In the genomic region with DNA sequence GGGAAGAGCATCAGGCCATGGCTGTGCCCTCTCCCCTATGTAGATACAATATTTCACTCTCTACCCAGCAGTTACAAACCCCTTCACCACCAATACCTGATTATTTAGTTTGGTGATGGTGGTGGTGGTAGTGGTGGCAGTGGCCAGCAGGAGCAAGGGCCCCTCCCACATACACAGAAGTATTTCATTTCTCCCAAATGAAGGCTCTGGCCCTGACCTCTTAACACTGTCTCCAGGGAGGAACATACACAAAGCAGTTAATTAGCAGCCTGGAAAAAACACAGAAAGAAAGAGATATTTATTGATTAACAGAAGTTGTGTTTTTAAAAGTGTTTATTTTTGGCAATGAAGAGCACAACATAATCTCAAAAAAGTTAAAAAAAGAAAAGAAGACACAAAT, we compare ENCODE assay signal across 39 cellular contexts.
"Had no signal": no experiment of that assay in that cellular context is flagged by ENCODE, and none has a peak within 500 bp of the region (broad histone marks: within the 10 kb centered on the region; RNA-seq: fewer than 3 reads in every experiment).

No MANE protein-coding gene starts in this region.

- FAIRE-seq: bronchial epithelial cell, TTC549 had no signal

- H3K4me1 Mint-ChIP-seq: brain; central memory CD8-positive, alpha-beta T cell had no signal

- H3K27me3 ChIP-seq: ascending aorta, cardiac muscle cell had no signal

- ATAC-seq: activated CD8-positive, alpha-beta T cell treated with anti-CD3 and anti-CD28 coated beads for 36 hours; activated naive CD8-positive, alpha-beta T cell treated with anti-CD3 and anti-CD28 coated beads, Interleukin-2, amount 50 U/mL, for 24 hours; activated T-cell treated with anti-CD3 and anti-CD28 coated beads, Interleukin-2, amount 50 U/mL, for 4 hours; activated T-cell treated with anti-CD3 and anti-CD28 coated beads, Interleukin-2, amount 50 U/mL, for 72 hours had no signal

- DNase-seq: activated B cell treated with CpG ODN at 0.5 μM for 24 hours; activated CD4-positive, alpha-beta memory T cell treated with anti-CD3 and anti-CD28 coated beads for 36 hours; activated CD4-positive, alpha-beta T cell treated with anti-CD3 and anti-CD28 coated beads for 4 hours; activated CD4-positive, alpha-beta T cell treated with anti-CD3 and anti-CD28 coated beads, Interleukin-2, amount 10 ng/mL, durations not matched to agents 24 days and 14 days; activated CD4-positive, alpha-beta T cell treated with anti-CD3 and anti-CD28 coated beads, Interleukin-2, amount 50 U/mL, for 1 hour; activated CD4-positive, alpha-beta T cell treated with anti-CD3 and anti-CD28 coated beads, Interleukin-2, amount 50 U/mL, for 4 hours; activated CD4-positive, CD25-positive, alpha-beta regulatory T cell treated with anti-CD3 and anti-CD28 coated beads, Interleukin-2, amount 50 U/mL, for 72 hours; activated CD8-positive, alpha-beta memory T cell treated with anti-CD3 and anti-CD28 coated beads, Interleukin-2, amount 50 U/mL, for 4 hours; activated CD8-positive, alpha-beta T cell treated with anti-CD3 and anti-CD28 coated beads for 36 hours; activated effector memory CD4-positive, alpha-beta T cell treated with Interleukin-2 at 50 U/mL for 16 hours; activated gamma-delta T cell; activated naive CD4-positive, alpha-beta T cell treated with anti-CD3 and anti-CD28 coated beads, Interleukin-2, amount 10 ng/mL, durations not matched to agents 7 days and 5 days; activated naive CD4-positive, alpha-beta T cell treated with Interleukin-2 at 50 U/mL for 16 hours; activated naive CD8-positive, alpha-beta T cell treated with anti-CD3 and anti-CD28 coated beads, Interleukin-2, amount 10 ng/mL, durations not matched to agents 7 days and 5 days; activated naive CD8-positive, alpha-beta T cell treated with anti-CD3 and anti-CD28 coated beads, Interleukin-2, amount 50 U/mL, for 24 hours; activated T-cell treated with anti-CD3 and anti-CD28 coated beads for 4 hours; activated T-cell treated with anti-CD3 and anti-CD28 coated beads, Interleukin-2, amount 50 U/mL, for 1 hour; activated T-cell treated with anti-CD3 and anti-CD28 coated beads, Interleukin-2, amount 50 U/mL, for 4 hours; activated T-cell treated with anti-CD3 and anti-CD28 coated beads, Interleukin-2, amount 50 U/mL, for 72 hours; amygdala; anterior cingulate cortex; caudate nucleus; cerebellar nuclear complex; T-helper 1 cell; T-helper 2 cell; T-helper 9 cell had no signal

- H3K36me3 Mint-ChIP-seq: activated CD4-positive, alpha-beta memory T cell treated with anti-CD3 and anti-CD28 coated beads for 36 hours; activated naive CD4-positive, alpha-beta T cell treated with anti-CD3 and anti-CD28 coated beads, Interleukin-2, amount 50 U/mL, for 24 hours; brain had no signal

- H3K9me3 Mint-ChIP-seq: activated CD4-positive, alpha-beta memory T cell treated with anti-CD3 and anti-CD28 coated beads for 36 hours; activated naive CD4-positive, alpha-beta T cell treated with anti-CD3 and anti-CD28 coated beads, Interleukin-2, amount 50 U/mL, for 24 hours; activated naive CD8-positive, alpha-beta T cell treated with anti-CD3 and anti-CD28 coated beads, Interleukin-2, amount 50 U/mL, for 24 hours; central memory CD8-positive, alpha-beta T cell had no signal

- H3K27ac Mint-ChIP-seq: activated CD4-positive, alpha-beta memory T cell treated with anti-CD3 and anti-CD28 coated beads for 36 hours; activated CD4-positive, alpha-beta T cell treated with anti-CD3 and anti-CD28 coated beads, Interleukin-2, amount 10 ng/mL, durations not matched to agents 24 days and 14 days; activated CD8-positive, alpha-beta T cell treated with anti-CD3 and anti-CD28 coated beads for 36 hours; activated naive CD4-positive, alpha-beta T cell treated with anti-CD3 and anti-CD28 coated beads, Interleukin-2, amount 10 ng/mL, durations not matched to agents 7 days and 5 days; activated naive CD4-positive, alpha-beta T cell treated with anti-CD3 and anti-CD28 coated beads, Interleukin-2, amount 50 U/mL, for 24 hours; activated naive CD8-positive, alpha-beta T cell; activated naive CD8-positive, alpha-beta T cell treated with anti-CD3 and anti-CD28 coated beads, Interleukin-2, amount 10 ng/mL, durations not matched to agents 7 days and 5 days; activated naive CD8-positive, alpha-beta T cell treated with anti-CD3 and anti-CD28 coated beads, Interleukin-2, amount 50 U/mL, for 24 hours; activated T-cell treated with anti-CD3 and anti-CD28 coated beads, Interleukin-2, amount 50 U/mL, for 72 hours; activated T-helper 1 cell treated with anti-CD3 and anti-CD28 coated beads, Interleukin-12 subunit alpha, Interleukin-12 subunit beta, Interleukin-2, Interleukin-4 antibody, amounts not matched to agents 30 ng/mL and 10 ng/mL and 1 ng/mL, durations not matched to agents 14 hours and 24 hours and 36 hours; activated T-helper 2 cell treated with anti-CD3 and anti-CD28 coated beads, Interferon-gamma antibody, Interleukin-2, Interleukin-4, amounts not matched to agents 10 μg/mL and 5 μg/mL and 100 μg/mL, durations not matched to agents 14 hours and 24 hours and 36 hours; brain; T-helper 1 cell treated with Interleukin-12 subunit alpha and Interleukin-12 subunit beta and Interleukin-4 antibody, amounts not matched to agents 30 μg/mL and 1 μg/mL, for 36 hours; T-helper 2 cell treated with Interferon-gamma antibody and Interleukin-4, amounts not matched to agents 5 μg/mL and 100 μg/mL, for 36 hours had no signal

- H3K4me3 ChIP-seq: ascending aorta, cardiac muscle cell had no signal

- H3K4me3 Mint-ChIP-seq: activated B cell treated with CpG ODN at 0.5 μM for 24 hours; activated CD4-positive, alpha-beta memory T cell treated with anti-CD3 and anti-CD28 coated beads for 36 hours; activated CD4-positive, alpha-beta T cell treated with anti-CD3 and anti-CD28 coated beads, Interleukin-2, amount 10 ng/mL, durations not matched to agents 24 days and 14 days; activated CD8-positive, alpha-beta T cell treated with anti-CD3 and anti-CD28 coated beads for 36 hours; activated naive CD4-positive, alpha-beta T cell treated with anti-CD3 and anti-CD28 coated beads, Interleukin-2, amount 10 ng/mL, durations not matched to agents 7 days and 5 days; activated naive CD4-positive, alpha-beta T cell treated with anti-CD3 and anti-CD28 coated beads, Interleukin-2, amount 50 U/mL, for 24 hours; activated naive CD8-positive, alpha-beta T cell; activated naive CD8-positive, alpha-beta T cell treated with anti-CD3 and anti-CD28 coated beads, Interleukin-2, amount 10 ng/mL, durations not matched to agents 7 days and 5 days; activated naive CD8-positive, alpha-beta T cell treated with anti-CD3 and anti-CD28 coated beads, Interleukin-2, amount 50 U/mL, for 24 hours; activated T-cell treated with anti-CD3 and anti-CD28 coated beads, Interleukin-2, amount 50 U/mL, for 4 hours; activated T-cell treated with anti-CD3 and anti-CD28 coated beads, Interleukin-2, amount 50 U/mL, for 72 hours; activated T-helper 1 cell treated with anti-CD3 and anti-CD28 coated beads, Interleukin-12 subunit alpha, Interleukin-12 subunit beta, Interleukin-2, Interleukin-4 antibody, amounts not matched to agents 30 ng/mL and 10 ng/mL and 1 ng/mL, durations not matched to agents 14 hours and 24 hours and 36 hours; brain; central memory CD8-positive, alpha-beta T cell; T-helper 1 cell treated with Interleukin-12 subunit alpha and Interleukin-12 subunit beta and Interleukin-4 antibody, amounts not matched to agents 30 μg/mL and 1 μg/mL, for 36 hours; T-helper 2 cell treated with Interferon-gamma antibody and Interleukin-4, amounts not matched to agents 5 μg/mL and 100 μg/mL, for 36 hours had no signal

- H3K27ac ChIP-seq: ascending aorta, cardiac muscle cell, VCaP had no signal

- H3K4me1 ChIP-seq: ascending aorta had no signal

- H3K27me3 Mint-ChIP-seq: activated B cell treated with CpG ODN at 0.5 μM for 24 hours; activated CD4-positive, alpha-beta memory T cell treated with anti-CD3 and anti-CD28 coated beads for 36 hours; activated CD4-positive, alpha-beta T cell treated with anti-CD3 and anti-CD28 coated beads, Interleukin-2, amount 10 ng/mL, durations not matched to agents 24 days and 14 days; activated CD8-positive, alpha-beta T cell treated with anti-CD3 and anti-CD28 coated beads for 36 hours; activated naive CD4-positive, alpha-beta T cell treated with anti-CD3 and anti-CD28 coated beads, Interleukin-2, amount 10 ng/mL, durations not matched to agents 7 days and 5 days; activated naive CD4-positive, alpha-beta T cell treated with anti-CD3 and anti-CD28 coated beads, Interleukin-2, amount 50 U/mL, for 24 hours; activated naive CD8-positive, alpha-beta T cell; activated naive CD8-positive, alpha-beta T cell treated with anti-CD3 and anti-CD28 coated beads, Interleukin-2, amount 10 ng/mL, durations not matched to agents 7 days and 5 days; activated naive CD8-positive, alpha-beta T cell treated with anti-CD3 and anti-CD28 coated beads, Interleukin-2, amount 50 U/mL, for 24 hours; central memory CD8-positive, alpha-beta T cell had no signal
